In genomic region chr10:11875183-11875498, GRCh38 we compare ENCODE assay signal across 9 cellular contexts. TPM values are rescaled to one million over a fixed set of nuclear protein-coding genes. Genes with fewer than 3 reads are reported as not detected.
A peak's percentile ranks its signal among the peaks of the same experiment; 100 is the strongest.
DNase-seq lines count a peak whose midpoint lies in the region; ATAC-seq, FAIRE-seq and TF ChIP-seq lines count a peak whose summit lies in the region.
"Had no signal": no experiment of that assay in that cellular context is flagged by ENCODE, and none has a peak within 500 bp of the region (broad histone marks: within the 10 kb centered on the region; RNA-seq: fewer than 3 reads in every experiment).

No MANE protein-coding gene starts in this region.

- H3K9me3 ChIP-seq in Loucy (ENCODE audit: insufficient read depth, low read depth, low read length) = no peaks in the 10 kb centered on the region
- H3K9me3 ChIP-seq in endodermal cell (ENCODE audit: control insufficient read depth, low read length) = no peaks in the 10 kb centered on the region
- no peaks in the 10 kb centered on the region for H3K9me3 ChIP-seq in neural cell (ENCODE audit: low read length)
- H3K9me3 ChIP-seq in small intestine (ENCODE audit: control insufficient read depth, low read depth) = no peaks in the 10 kb centered on the region

- no peak for TF ChIP-seq EP300 in neural cell (conservative IDR thresholded peaks at IDR 0.05; ENCODE audit: poor library complexity, severe bottlenecking)

- no peaks in the 10 kb centered on the region for H3K36me3 Mint-ChIP-seq in endodermal cell (ENCODE audit: low read depth)

- H3K27me3 ChIP-seq in Loucy (ENCODE audit: insufficient read depth, low read length, poor library complexity, severe bottlenecking) (no peaks in the 10 kb centered on the region), endodermal cell (ENCODE audit: control insufficient read depth, insufficient read depth, low read length, poor library complexity, severe bottlenecking) (no peaks in the 10 kb centered on the region), neural cell (ENCODE audit: insufficient read depth, low read depth, low read length) (no peaks in the 10 kb centered on the region), small intestine (ENCODE audit: control insufficient read depth in 2 of 2, insufficient read depth in 2 of 2, low read length in 2 of 2) (no peaks in the 10 kb centered on the region)

- 58 to 63% methylated on average over 7 to 9 of the region's 9 CpGs for WGBS in endodermal cell (ENCODE audit: insufficient coverage in 1 of 2, insufficient read length in 1 of 2), 2 experiments
- 66 to 72% (median 72%) methylated on average over 9 of the region's 9 CpGs for WGBS in small intestine, 3 donors

- H3K79me2 ChIP-seq in Loucy (ENCODE audit: insufficient read depth, low read length) (no peaks in the 10 kb centered on the region), neural cell (replicated peaks; ENCODE audit: insufficient read depth, low read length) (no peaks in the 10 kb centered on the region)

- peak overlapping the region; percentile 57 for H3K27ac ChIP-seq in endodermal cell (ENCODE audit: low read depth, low read length)
- H3K27ac ChIP-seq in neural cell (ENCODE audit: low read length) = peak overlapping the region; percentile 63
- no peak overlapping the region for H3K27ac ChIP-seq in small intestine (ENCODE audit: low read depth in 1 of 2, low read length in 1 of 2)

- no peak for ATAC-seq in HG03139 (IDR thresholded peaks at IDR 0.05; ENCODE audit: unreplicated experiment)

- no peak for FAIRE-seq in small intestine (lab: Jason Lieb, UNC)

- DNase-seq in 8988T (peak; percentile 65), endodermal cell (peak; percentile 83), AG08396 (ENCODE audit: low spot score) (no peak), NCI-H2081 treated with DMSO at 0.1 percent for 48 hours (lab: John Stamatoyannopoulos, UW) (no peak), small intestine (no peak)
- DNase-seq: NCI-H1694 treated with DMSO at 0.1 percent for 48 hours had no signal

- no peaks in the 10 kb centered on the region for H4K20me1 ChIP-seq in Loucy (ENCODE audit: insufficient read depth, low read length, poor library complexity, severe bottlenecking)
- no peaks in the 10 kb centered on the region for H4K20me1 ChIP-seq in neural cell (ENCODE audit: insufficient read depth)

- H3K4me3 Mint-ChIP-seq in endodermal cell = peak overlapping the region; percentile 40

- no peaks in the 10 kb centered on the region for H3F3A ChIP-seq in Loucy (ENCODE audit: low read depth)
- H3F3A ChIP-seq in neural cell (ENCODE audit: insufficient read depth, low read length, poor library complexity, severe bottlenecking) = no peaks in the 10 kb centered on the region

- peaks cover 19% of the 10 kb centered on the region for H3K4me1 Mint-ChIP-seq in endodermal cell

- H3K9me3 Mint-ChIP-seq in endodermal cell = no peaks in the 10 kb centered on the region

- H2AFZ ChIP-seq in Loucy (ENCODE audit: low read length) = no peak overlapping the region
- H2AFZ ChIP-seq in neural cell (ENCODE audit: low read depth, low read length) = peak overlapping the region; percentile 40

- H3K4me2 ChIP-seq in Loucy (ENCODE audit: low read depth, low read length, poor library complexity, severe bottlenecking) (peak overlapping the region; percentile 28), neural cell (ENCODE audit: low read length) (peak overlapping the region; percentile 31)

- no peak for TF ChIP-seq RAD21 in neural cell (conservative IDR thresholded peaks at IDR 0.05)

- no peak for TF ChIP-seq CTCF in Loucy (conservative IDR thresholded peaks at IDR 0.05; ENCODE audit: low read length)
- TF ChIP-seq CTCF in endodermal cell (conservative IDR thresholded peaks at IDR 0.05) = peak; percentile 49
- peak; percentile 41 for TF ChIP-seq CTCF in neural cell (IDR thresholded peaks at IDR 0.05; ENCODE audit: poor library complexity, severe bottlenecking)

- H3K9ac ChIP-seq in Loucy (ENCODE audit: low read depth, low read length, poor library complexity, severe bottlenecking) (no peak overlapping the region), endodermal cell (ENCODE audit: extremely low read depth, low read length, poor library complexity, severe bottlenecking) (no peak overlapping the region), neural cell (ENCODE audit: low read length) (peak overlapping the region; percentile 50)

- H3K36me3 ChIP-seq in Loucy (ENCODE audit: insufficient read depth, low read length) = no peaks in the 10 kb centered on the region
- H3K36me3 ChIP-seq in endodermal cell (ENCODE audit: control insufficient read depth, insufficient read depth, low read length) = no peaks in the 10 kb centered on the region
- no peaks in the 10 kb centered on the region for H3K36me3 ChIP-seq in neural cell (ENCODE audit: insufficient read depth, low read length)
- no peaks in the 10 kb centered on the region for H3K36me3 ChIP-seq in small intestine (ENCODE audit: control insufficient read depth in 2 of 2, insufficient read depth in 2 of 2, low read length in 2 of 2)

- no peak overlapping the region for H3K4me3 ChIP-seq in Loucy (ENCODE audit: low read length, poor library complexity, severe bottlenecking)
- H3K4me3 ChIP-seq in endodermal cell (ENCODE audit: low read length) = peak overlapping the region; percentile 66
- H3K4me3 ChIP-seq in neural cell (ENCODE audit: low read length) = peak overlapping the region; percentile 53
- no peak overlapping the region for H3K4me3 ChIP-seq in small intestine (ENCODE audit: low read depth in 1 of 2, low read length in 2 of 2)

- peaks cover 35% of the 10 kb centered on the region for H3K4me1 ChIP-seq in Loucy (ENCODE audit: insufficient read depth, low read length, poor library complexity, severe bottlenecking)
- H3K4me1 ChIP-seq in endodermal cell (ENCODE audit: control insufficient read depth, insufficient read depth, low read length) = peaks cover 6% of the 10 kb centered on the region
- peaks cover 7 to 20% of the 10 kb centered on the region in 2 donors for H3K4me1 ChIP-seq in small intestine (ENCODE audit: control insufficient read depth in 2 of 2, insufficient read depth in 1 of 2, low read depth in 1 of 2, low read length in 1 of 2)

- peak overlapping the region; percentile 44 for H3K27ac Mint-ChIP-seq in endodermal cell

- H3K9me2 ChIP-seq in Loucy (replicated peaks; ENCODE audit: low read depth, low read length) = no peaks in the 10 kb centered on the region
- H3K9me2 ChIP-seq in neural cell (ENCODE audit: insufficient read depth, low read length) = no peaks in the 10 kb centered on the region

- H3K27me3 Mint-ChIP-seq in endodermal cell (ENCODE audit: insufficient read depth) = peaks cover 11% of the 10 kb centered on the region

TF ChIP-seq in neural cell, 6 proteins besides CTCF, POLR2A, EP300 and RAD21:
- no peak for TF ChIP-seq TAF1 (IDR thresholded peaks at IDR 0.05; ENCODE audit: low read depth)
- TF ChIP-seq REST (IDR thresholded peaks at IDR 0.05; ENCODE audit: borderline replicate concordance) = no peak
- no peak for TF ChIP-seq SMC3 (conservative IDR thresholded peaks at IDR 0.05; ENCODE audit: poor library complexity)
- no peak for TF ChIP-seq EZH2 (IDR thresholded peaks at IDR 0.05; ENCODE audit: borderline replicate concordance, insufficient read depth, low read length, poor library complexity, severe bottlenecking)
- no peak for TF ChIP-seq POLR2AphosphoS5 (IDR thresholded peaks at IDR 0.05)
- TF ChIP-seq MXI1 (conservative IDR thresholded peaks at IDR 0.05; ENCODE audit: poor library complexity, severe bottlenecking) = no peak

RNA-seq across cellular contexts. Expression of gene PROSER2, which starts 52.0 kb away (rescaled TPM):
- 10 to 100 TPM; 13.2 to 18.9 TPM for total RNA-seq in endodermal cell
- 5.6 TPM for polyA plus RNA-seq in endodermal cell (2013, experiment 1 of 2)
- 5.0 TPM for polyA plus RNA-seq in endodermal cell (2013, experiment 2 of 2)
- 0.20 and 1.1 TPM in 2 replicates for polyA plus RNA-seq in neural cell
- 0.73 and 0.93 TPM in 2 replicates for polyA minus RNA-seq in neural cell
- polyA plus RNA-seq in small intestine = 1 to 10 TPM in 1 of 3 donors, under 1 TPM in 1, not detected in 1; 0.54 to 1.7 TPM

Comparison
In these comparisons a context has a peak if more than half of its experiments do, and no peak if none do; other contexts are left out.
1. DNase-seq: peak in 8988T (single experiment) and endodermal cell (single experiment); none in AG08396 (single experiment), NCI-H2081 treated with DMSO at 0.1 percent for 48 hours (single experiment) and small intestine (single experiment).
2. H3K4me3 ChIP-seq: peak in endodermal cell (single experiment) and neural cell (single experiment); none in Loucy (single experiment) and small intestine (0 of 2).
3. H3K27ac ChIP-seq: peak in endodermal cell (single experiment) and neural cell (single experiment); none in small intestine (0 of 2).